ENCODE assay signal across 21 cellular contexts in genomic region chr5:139837711-139838380, GRCh38. TPM values are rescaled to one million over a fixed set of nuclear protein-coding genes. Genes with fewer than 3 reads are reported as not detected.
"Had no signal": no experiment of that assay in that cellular context is flagged by ENCODE, and none has a peak within 500 bp of the region (broad histone marks: within the 10 kb centered on the region; RNA-seq: fewer than 3 reads in every experiment).

No MANE protein-coding gene starts in this region.

- DNase-seq: activated CD4-positive, alpha-beta memory T cell treated with anti-CD3 and anti-CD28 coated beads for 36 hours; activated CD4-positive, alpha-beta T cell treated with anti-CD3 and anti-CD28 coated beads for 4 hours; activated T-cell treated with anti-CD3 and anti-CD28 coated beads for 4 hours; central memory CD4-positive, alpha-beta T cell; colonic mucosa; endodermal cell; foreskin fibroblast; left colon; stimulated activated naive CD4-positive, alpha-beta T cell; substantia nigra had no signal

- H3K27me3 ChIP-seq: colonic mucosa had no signal

- H3K27ac Mint-ChIP-seq: activated CD4-positive, alpha-beta memory T cell treated with anti-CD3 and anti-CD28 coated beads for 36 hours; activated naive CD8-positive, alpha-beta T cell; activated T-helper 1 cell treated with anti-CD3 and anti-CD28 coated beads, Interleukin-12 subunit alpha, Interleukin-12 subunit beta, Interleukin-2, Interleukin-4 antibody, amounts not matched to agents 30 ng/mL and 10 ng/mL and 1 ng/mL, durations not matched to agents 14 hours and 24 hours and 36 hours; brain; endodermal cell; mesothelial cell of epicardium had no signal

- H3K9me3 Mint-ChIP-seq: activated CD4-positive, alpha-beta memory T cell treated with anti-CD3 and anti-CD28 coated beads for 36 hours; activated T-helper 1 cell treated with anti-CD3 and anti-CD28 coated beads, Interleukin-12 subunit alpha, Interleukin-12 subunit beta, Interleukin-2, Interleukin-4 antibody, amounts not matched to agents 30 ng/mL and 10 ng/mL and 1 ng/mL, durations not matched to agents 14 hours and 24 hours and 36 hours; endodermal cell; mesothelial cell of epicardium; neural crest cell had no signal

- ATAC-seq: left colon, lower lobe of right lung, sciatic nerve had no signal

- H3K36me3 Mint-ChIP-seq: activated CD4-positive, alpha-beta memory T cell treated with anti-CD3 and anti-CD28 coated beads for 36 hours; mesothelial cell of epicardium had no signal

- H3K9me3 ChIP-seq: colonic mucosa, lower lobe of right lung, tibial artery had no signal

- H3K4me3 ChIP-seq: colonic mucosa, lower lobe of right lung, tibial artery had no signal

- H3K36me3 ChIP-seq: colonic mucosa, lower lobe of right lung, tibial artery had no signal

- H3K4me1 Mint-ChIP-seq: brain, endodermal cell, mesothelial cell of epicardium, neural crest cell had no signal

- H3K27ac ChIP-seq: colonic mucosa, epithelial cell of prostate, lower lobe of right lung, tibial artery had no signal

- H3K4me3 Mint-ChIP-seq: activated CD4-positive, alpha-beta memory T cell treated with anti-CD3 and anti-CD28 coated beads for 36 hours; activated naive CD8-positive, alpha-beta T cell; activated T-helper 1 cell treated with anti-CD3 and anti-CD28 coated beads, Interleukin-12 subunit alpha, Interleukin-12 subunit beta, Interleukin-2, Interleukin-4 antibody, amounts not matched to agents 30 ng/mL and 10 ng/mL and 1 ng/mL, durations not matched to agents 14 hours and 24 hours and 36 hours; brain; endodermal cell; mesothelial cell of epicardium; neural crest cell had no signal

- H3K4me1 ChIP-seq: colonic mucosa, lower lobe of right lung, tibial artery had no signal

RNA-seq across cellular contexts. Expression of gene PSD2, which starts 42.2 kb away (rescaled TPM):
- total RNA-seq: activated CD4-positive, alpha-beta memory T cell treated with anti-CD3 and anti-CD28 coated beads for 36 hours; activated T-helper 1 cell treated with anti-CD3 and anti-CD28 coated beads, Interleukin-12 subunit alpha, Interleukin-12 subunit beta, Interleukin-2, Interleukin-4 antibody, amounts not matched to agents 30 ng/mL and 10 ng/mL and 1 ng/mL, durations not matched to agents 14 hours and 24 hours and 36 hours; glomerular endothelial cell; lower lobe of right lung; T-helper 2 cell treated with Interferon-gamma antibody and Interleukin-4, amounts not matched to agents 100 ng/mL and 5 ng/mL, for 36 hours had no signal
